8 cellular contexts compared by ENCODE assay signal in the genomic region with DNA sequence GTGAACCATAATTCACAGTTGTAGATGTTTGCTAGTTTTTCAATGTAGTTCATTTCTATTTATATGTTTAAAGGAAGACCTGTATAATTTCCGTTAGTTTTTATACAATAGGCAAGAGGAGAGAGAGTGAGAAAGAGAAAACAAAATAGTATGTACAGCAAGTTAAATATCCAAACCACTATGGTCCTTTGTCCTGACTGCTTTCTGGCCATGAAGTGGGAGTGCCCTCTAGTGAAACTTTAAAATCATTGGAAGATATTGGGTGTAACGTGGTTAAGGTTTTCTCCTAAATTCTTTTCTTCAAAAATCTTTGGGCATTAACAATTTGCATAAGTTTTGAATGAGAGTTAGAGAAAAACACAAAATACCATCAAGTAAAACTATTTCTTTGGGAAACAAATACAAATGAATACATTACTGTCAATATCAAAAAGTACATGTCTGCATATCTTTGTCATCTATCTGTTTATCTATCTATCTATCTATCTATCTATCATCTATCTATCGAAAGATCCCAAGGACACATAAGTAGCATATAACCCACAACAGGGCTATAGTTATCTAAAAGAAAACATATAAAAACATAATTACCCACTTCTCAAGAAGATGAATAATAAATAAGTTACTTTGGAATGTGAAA.
DNase-seq lines count a peak whose midpoint lies in the region; ATAC-seq and TF ChIP-seq lines count a peak whose summit lies in the region.

No MANE protein-coding gene starts in this region.

- TF ChIP-seq CTCF in dorsolateral prefrontal cortex (IDR thresholded peaks at IDR 0.05 in 54 of 56, conservative IDR thresholded peaks at IDR 0.05 in 2 of 56; ENCODE audit: low read depth in 1 of 56, partially characterized antibody in 56 of 56) = peak; percentile 49 to 89 (median 78)
- peak; percentile 16 for TF ChIP-seq CTCF in osteoblast (IDR thresholded peaks at IDR 0.05; ENCODE audit: extremely low read depth, low read depth, low read length)

- intact Hi-C loops in dorsolateral prefrontal cortex (cut with DNase I) = loop anchor here (2.0 to 10.0 kb wide), 7 partner anchors 164 to 934 kb away; a partner anchor contains a TSS

- no peaks in the 10 kb centered on the region for H4K20me1 ChIP-seq in osteoblast (ENCODE audit: insufficient read depth, low read length)

- no peaks in the 10 kb centered on the region for H3K36me3 ChIP-seq in osteoblast (ENCODE audit: insufficient read depth, low read length)

- H3K4me1 ChIP-seq in osteoblast (ENCODE audit: insufficient read depth, low read length) = no peaks in the 10 kb centered on the region

- H3K4me3 ChIP-seq in dorsolateral prefrontal cortex = peak overlapping the region in 15 of 59 donors; percentile 1 to 53 (median 21)
- H3K4me3 ChIP-seq in osteoblast (ENCODE audit: insufficient read depth, low read length) = no peak overlapping the region

- H3K4me2 ChIP-seq in osteoblast (ENCODE audit: insufficient read depth, low read length) = no peak overlapping the region

- DNase-seq in A172 (ENCODE audit: low spot score) (peak; percentile 58), H4 (ENCODE audit: low spot score) (peak; percentile 73), NCI-H524 (lab: John Stamatoyannopoulos, UW) (peak; percentile 46 to 65), dorsolateral prefrontal cortex (peak in 1 of 10 donors; percentile 21), osteoblast (ENCODE audit: insufficient read length, low spot score, missing footprints) (no peak), cerebellum (ENCODE audit: low spot score) (no peak)

- H3K27ac ChIP-seq in dorsolateral prefrontal cortex (peak overlapping the region in 51 of 59 donors; percentile 4 to 87 (median 70)), osteoblast (ENCODE audit: low read depth, low read length) (no peak overlapping the region)

- H2AFZ ChIP-seq in osteoblast (ENCODE audit: low read length) = no peak overlapping the region

- no peaks in the 10 kb centered on the region for H3K9me3 ChIP-seq in osteoblast (ENCODE audit: low read depth, low read length)

- peaks cover 0 to 17% (median 0%) of the 10 kb centered on the region in 45 donors for H3K27me3 ChIP-seq in dorsolateral prefrontal cortex
- H3K27me3 ChIP-seq in osteoblast (ENCODE audit: insufficient read depth, low read length) = no peaks in the 10 kb centered on the region

- ATAC-seq in GM21423 (IDR thresholded peaks at IDR 0.05; ENCODE audit: unreplicated experiment) (no peak), GM18519 (IDR thresholded peaks at IDR 0.05; ENCODE audit: low FRiP score, unreplicated experiment) (no peak)

- no peaks in the 10 kb centered on the region for H3K79me2 ChIP-seq in osteoblast (ENCODE audit: insufficient read depth, low read length)

Comparison
In these comparisons a context has a peak if more than half of its experiments do, and no peak if none do; other contexts are left out.
1. DNase-seq: peak in A172 (single experiment), H4 (single experiment) and NCI-H524 (2 of 2); none in osteoblast (single experiment) and cerebellum (single experiment).